In genomic region chr4:61628282-61628681, GRCh38 we compare ENCODE assay signal across 28 cellular contexts.
"Had no signal": no experiment of that assay in that cellular context is flagged by ENCODE, and none has a peak within 500 bp of the region (broad histone marks: within the 10 kb centered on the region; RNA-seq: fewer than 3 reads in every experiment).

No MANE protein-coding gene starts in this region.

- ATAC-seq: stimulated activated effector memory CD8-positive, alpha-beta T cell treated with anti-CD3 and anti-CD28 coated beads, Interleukin-12 subunit alpha, Interleukin-12 subunit beta, amount 100 ng/mL, for 72 hours; stimulated activated memory B cell treated with anti-CD40 and anti-IgM and Interleukin-4, amounts not matched to agents 10 μg/mL and 1 μg/mL and 100 μg/mL, for 72 hours; stimulated activated naive B cell treated with anti-CD40 and anti-IgM and Interleukin-4, amounts not matched to agents 10 μg/mL and 1 μg/mL and 100 μg/mL, for 72 hours; stimulated activated naive CD8-positive, alpha-beta T cell treated with anti-CD3 and anti-CD28 coated beads, Interleukin-15, amount 100 ng/mL, for 72 hours; stimulated activated naive CD8-positive, alpha-beta T cell treated with anti-CD3 and anti-CD28 coated beads, Interleukin-15, Interleukin-2, amounts not matched to agents 100 U/mL and 50 U/mL, for 24 hours; upper lobe of right lung had no signal

- H3K27ac ChIP-seq: stomach, suprapubic skin, testis, thoracic aorta, thyroid gland, tibial artery, tibial nerve, transverse colon, upper lobe of left lung, upper lobe of right lung, uterus, vagina had no signal

- H3K4me1 Mint-ChIP-seq: stimulated activated effector memory CD8-positive, alpha-beta T cell treated with anti-CD3 and anti-CD28 coated beads, Interleukin-12 subunit alpha, Interleukin-12 subunit beta, amount 100 ng/mL, for 72 hours; stimulated activated memory B cell treated with anti-CD40 and anti-IgM and Interleukin-4, amounts not matched to agents 10 μg/mL and 1 μg/mL and 100 μg/mL, for 72 hours; stimulated activated naive B cell treated with anti-CD40 and anti-IgM and Interleukin-4, amounts not matched to agents 10 μg/mL and 1 μg/mL and 100 μg/mL, for 72 hours; stimulated activated naive CD8-positive, alpha-beta T cell treated with anti-CD3 and anti-CD28 coated beads, Interleukin-15, amount 100 ng/mL, for 72 hours had no signal

- H3K36me3 ChIP-seq: stomach, suprapubic skin, thoracic aorta, thyroid gland, tibial artery, tibial nerve, transverse colon, upper lobe of left lung, upper lobe of right lung, uterus, vagina had no signal

- DNase-seq: stimulated activated CD4-positive, alpha-beta T cell treated with anti-CD3 and anti-CD28 coated beads, Interleukin-2, amount 100 ng/mL, for 48 hours; stimulated activated CD4-positive, alpha-beta T cell treated with anti-CD3 and anti-CD28 coated beads, Interleukin-4, amount 100 ng/mL, for 1 hour; stimulated activated CD4-positive, alpha-beta T cell treated with anti-CD3 and anti-CD28 coated beads, Interleukin-4, amount 100 ng/mL, for 24 hours; stimulated activated CD4-positive, alpha-beta T cell treated with anti-CD3 and anti-CD28 coated beads, Interleukin-4, amount 100 ng/mL, for 4 hours; stimulated activated CD8-positive, alpha-beta memory T cell treated with anti-CD3 and anti-CD28 coated beads, Interleukin-4, amount 100 ng/mL, for 48 hours; stimulated activated naive B cell treated with anti-CD40 and anti-IgM and Interleukin-4, amounts not matched to agents 10 μg/mL and 1 μg/mL and 100 μg/mL, for 72 hours; stimulated activated naive CD4-positive, alpha-beta T cell; stimulated activated naive CD4-positive, alpha-beta T cell treated with Interleukin-2 at 50 U/mL for 16 hours; stimulated activated naive CD8-positive, alpha-beta T cell treated with anti-CD3 and anti-CD28 coated beads, Interleukin-15, amount 100 ng/mL, for 72 hours; stimulated activated naive CD8-positive, alpha-beta T cell treated with anti-CD3 and anti-CD28 coated beads, Interleukin-15, Interleukin-2, amounts not matched to agents 100 U/mL and 50 U/mL, for 24 hours; stomach; substantia nigra; testis; thyroid gland; tibial artery; transverse colon; trophoblast cell; upper lobe of left lung; upper lobe of right lung; uterus had no signal

- H3K9me3 Mint-ChIP-seq: stimulated activated naive B cell treated with anti-CD40 and anti-IgM and Interleukin-4, amounts not matched to agents 10 μg/mL and 1 μg/mL and 100 μg/mL, for 72 hours; stimulated activated naive CD8-positive, alpha-beta T cell treated with anti-CD3 and anti-CD28 coated beads, Interleukin-15, amount 100 ng/mL, for 72 hours; type B pancreatic cell had no signal

- H3K27me3 ChIP-seq: stomach, suprapubic skin, testis, thyroid gland, tibial artery, tibial nerve, transverse colon, upper lobe of left lung, upper lobe of right lung, uterus, vagina had no signal

- H3K27ac Mint-ChIP-seq: stimulated activated effector memory CD8-positive, alpha-beta T cell treated with anti-CD3 and anti-CD28 coated beads, Interleukin-12 subunit alpha, Interleukin-12 subunit beta, amount 100 ng/mL, for 72 hours; stimulated activated memory B cell treated with anti-CD40 and anti-IgM and Interleukin-4, amounts not matched to agents 10 μg/mL and 1 μg/mL and 100 μg/mL, for 72 hours; stimulated activated naive B cell treated with anti-CD40 and anti-IgM and Interleukin-4, amounts not matched to agents 10 μg/mL and 1 μg/mL and 100 μg/mL, for 72 hours; stimulated activated naive CD8-positive, alpha-beta T cell treated with anti-CD3 and anti-CD28 coated beads, Interleukin-15, amount 100 ng/mL, for 72 hours; stimulated activated naive CD8-positive, alpha-beta T cell treated with anti-CD3 and anti-CD28 coated beads, Interleukin-15, Interleukin-2, amounts not matched to agents 100 ng/mL and 50 ng/mL, for 24 hours; type B pancreatic cell had no signal

- H3K4me1 ChIP-seq: stomach, suprapubic skin, testis, thyroid gland, upper lobe of left lung, upper lobe of right lung, uterus, vagina had no signal

- H3K4me3 Mint-ChIP-seq: stimulated activated effector memory CD8-positive, alpha-beta T cell treated with anti-CD3 and anti-CD28 coated beads, Interleukin-12 subunit alpha, Interleukin-12 subunit beta, amount 100 ng/mL, for 72 hours; stimulated activated memory B cell treated with anti-CD40 and anti-IgM and Interleukin-4, amounts not matched to agents 10 μg/mL and 1 μg/mL and 100 μg/mL, for 72 hours; stimulated activated naive B cell treated with anti-CD40 and anti-IgM and Interleukin-4, amounts not matched to agents 10 μg/mL and 1 μg/mL and 100 μg/mL, for 72 hours; stimulated activated naive CD8-positive, alpha-beta T cell treated with anti-CD3 and anti-CD28 coated beads, Interleukin-15, amount 100 ng/mL, for 72 hours; stimulated activated naive CD8-positive, alpha-beta T cell treated with anti-CD3 and anti-CD28 coated beads, Interleukin-15, Interleukin-2, amounts not matched to agents 100 ng/mL and 50 ng/mL, for 24 hours; type B pancreatic cell had no signal

- H3K27me3 Mint-ChIP-seq: stimulated activated memory B cell treated with anti-CD40 and anti-IgM and Interleukin-4, amounts not matched to agents 10 μg/mL and 1 μg/mL and 100 μg/mL, for 72 hours; stimulated activated naive B cell treated with anti-CD40 and anti-IgM and Interleukin-4, amounts not matched to agents 10 μg/mL and 1 μg/mL and 100 μg/mL, for 72 hours; stimulated activated naive CD8-positive, alpha-beta T cell treated with anti-CD3 and anti-CD28 coated beads, Interleukin-15, amount 100 ng/mL, for 72 hours; stimulated activated naive CD8-positive, alpha-beta T cell treated with anti-CD3 and anti-CD28 coated beads, Interleukin-15, Interleukin-2, amounts not matched to agents 100 ng/mL and 50 ng/mL, for 24 hours; type B pancreatic cell had no signal

- H3K36me3 Mint-ChIP-seq: stimulated activated effector memory CD8-positive, alpha-beta T cell treated with anti-CD3 and anti-CD28 coated beads, Interleukin-12 subunit alpha, Interleukin-12 subunit beta, amount 100 ng/mL, for 72 hours; stimulated activated memory B cell treated with anti-CD40 and anti-IgM and Interleukin-4, amounts not matched to agents 10 μg/mL and 1 μg/mL and 100 μg/mL, for 72 hours; stimulated activated naive B cell treated with anti-CD40 and anti-IgM and Interleukin-4, amounts not matched to agents 10 μg/mL and 1 μg/mL and 100 μg/mL, for 72 hours had no signal

- H3K9me3 ChIP-seq: stomach, suprapubic skin, testis, thoracic aorta, thyroid gland, tibial artery, tibial nerve, transverse colon, upper lobe of left lung, upper lobe of right lung, uterus, vagina had no signal

- H3K4me3 ChIP-seq: stomach, suprapubic skin, testis, thoracic aorta, thyroid gland, tibial artery, tibial nerve, transverse colon, upper lobe of left lung, upper lobe of right lung, uterus, vagina had no signal
